ENCODE assay signal across 8 cellular contexts in genomic region chr2:177334940-177335543, GRCh38. TPM values are rescaled to one million over a fixed set of nuclear protein-coding genes. Genes with fewer than 3 reads are reported as not detected.
DNase-seq lines count a peak whose midpoint lies in the region; ATAC-seq and TF ChIP-seq lines count a peak whose summit lies in the region.

No MANE protein-coding gene starts in this region.

- peaks cover 14% of the 10 kb centered on the region for H3K4me1 Mint-ChIP-seq in neural crest cell

- peak; percentile 97 for TF ChIP-seq CTCF in neural crest cell (conservative IDR thresholded peaks at IDR 0.05)

- H3K27me3 Mint-ChIP-seq in neural crest cell (ENCODE audit: low read depth) = no peaks in the 10 kb centered on the region

- H3K27ac Mint-ChIP-seq in neural crest cell (ENCODE audit: unreplicated experiment) = no peak overlapping the region

- no peak overlapping the region for H3K4me3 Mint-ChIP-seq in neural crest cell

- DNase-seq in DMS 273 (lab: John Stamatoyannopoulos, UW; ENCODE audit: unreplicated experiment) (peak; percentile 74), GM19240 (ENCODE audit: insufficient read length, low spot score) (peak; percentile 7), NCI-H128 (lab: John Stamatoyannopoulos, UW; ENCODE audit: unreplicated experiment) (peak; percentile 4), SW480 (ENCODE audit: low spot score) (peak; percentile 74), fibroblast of gingiva (ENCODE audit: low read depth) (peak; percentile 33), neural crest cell (ENCODE audit: low read depth, low spot score) (peak; percentile 7)

- H3K9me3 Mint-ChIP-seq in neural crest cell = no peaks in the 10 kb centered on the region

- ATAC-seq in GM21367 (IDR thresholded peaks at IDR 0.05; ENCODE audit: unreplicated experiment) = no peak
- ATAC-seq in HG02571 (IDR thresholded peaks at IDR 0.05; ENCODE audit: unreplicated experiment) = no peak

- no peaks in the 10 kb centered on the region for H3K36me3 Mint-ChIP-seq in neural crest cell (ENCODE audit: low read depth)

RNA-seq across cellular contexts. Expression of gene AGPS, which starts 57.5 kb away (rescaled TPM):
- total RNA-seq in neural crest cell = 49.3 and 51.5 TPM in 2 replicates

Comparison
In these comparisons a context has a peak if more than half of its experiments do, and no peak if none do; other contexts are left out.
1. DNase-seq: peak in every context shown above with its lines; median percentile 74 in DMS 273; 74 in SW480; 33 in fibroblast of gingiva; 7 in GM19240; 7 in neural crest cell; 4 in NCI-H128.